ENCODE assay signal across 8 cellular contexts in genomic region chr12:124517260-124518050, GRCh38. TPM values are rescaled to one million over a fixed set of nuclear protein-coding genes. Genes with fewer than 3 reads are reported as not detected.
DNase-seq lines count a peak whose midpoint lies in the region; ATAC-seq and TF ChIP-seq lines count a peak whose summit lies in the region.

No MANE protein-coding gene starts in this region.

- DNase-seq in DMS 273 treated with DMSO at 0.1 percent for 48 hours (lab: John Stamatoyannopoulos, UW) (peak; percentile 55), NCI-H510A (lab: John Stamatoyannopoulos, UW) (peak; percentile 90), midbrain (lab: John Stamatoyannopoulos, UW) (peak; percentile 82), vagina (ENCODE audit: extremely low spot score in 2 of 2) (no peak), posterior vena cava (ENCODE audit: low spot score) (no peak)

- no peak overlapping the region for H3K4me3 Mint-ChIP-seq in stimulated activated memory B cell treated with anti-CD40 and anti-IgM and Interleukin-4, amounts not matched to agents 10 μg/mL and 1 μg/mL and 100 μg/mL, for 72 hours

- no peak for ATAC-seq in GM18519 (IDR thresholded peaks at IDR 0.05; ENCODE audit: low FRiP score, unreplicated experiment)
- ATAC-seq in stimulated activated memory B cell treated with anti-CD40 and anti-IgM and Interleukin-4, amounts not matched to agents 10 μg/mL and 1 μg/mL and 100 μg/mL, for 72 hours, result no peak

- H3K27ac Mint-ChIP-seq in stimulated activated memory B cell treated with anti-CD40 and anti-IgM and Interleukin-4, amounts not matched to agents 10 μg/mL and 1 μg/mL and 100 μg/mL, for 72 hours, result no peak overlapping the region

- H3K4me1 Mint-ChIP-seq in stimulated activated memory B cell treated with anti-CD40 and anti-IgM and Interleukin-4, amounts not matched to agents 10 μg/mL and 1 μg/mL and 100 μg/mL, for 72 hours, result peaks cover 42% of the 10 kb centered on the region

- H3K27me3 ChIP-seq in ectodermal cell (ENCODE audit: control insufficient read depth, insufficient read depth, low read length, poor library complexity, severe bottlenecking), result no peaks in the 10 kb centered on the region
- H3K27me3 ChIP-seq in vagina, result no peaks in the 10 kb centered on the region

- H3K9me3 ChIP-seq in ectodermal cell (ENCODE audit: control insufficient read depth, low read length) (no peaks in the 10 kb centered on the region), vagina (no peaks in the 10 kb centered on the region)

- WGBS in ectodermal cell, 2 experiments, result 81 to 85% methylated on average over 47 of the region's 47 CpGs

- peaks cover 3% of the 10 kb centered on the region for H3K9me3 Mint-ChIP-seq in stimulated activated memory B cell treated with anti-CD40 and anti-IgM and Interleukin-4, amounts not matched to agents 10 μg/mL and 1 μg/mL and 100 μg/mL, for 72 hours

- H3K27ac ChIP-seq in ectodermal cell (ENCODE audit: insufficient read depth, low read depth, low read length, poor library complexity, severe bottlenecking) (peak overlapping the region; percentile 94), vagina (peak overlapping the region; percentile 96)

- H3K4me1 ChIP-seq in ectodermal cell (ENCODE audit: control insufficient read depth, insufficient read depth, low read length) (peaks cover 38% of the 10 kb centered on the region), vagina (peaks cover 92% of the 10 kb centered on the region)

- H3K27me3 Mint-ChIP-seq in stimulated activated memory B cell treated with anti-CD40 and anti-IgM and Interleukin-4, amounts not matched to agents 10 μg/mL and 1 μg/mL and 100 μg/mL, for 72 hours, result no peaks in the 10 kb centered on the region

- no peaks in the 10 kb centered on the region for H3K36me3 ChIP-seq in ectodermal cell (ENCODE audit: control insufficient read depth, insufficient read depth, low read length)
- H3K36me3 ChIP-seq in vagina, result no peaks in the 10 kb centered on the region

- no peak overlapping the region for H3K4me3 ChIP-seq in ectodermal cell (ENCODE audit: insufficient read depth, low read depth, low read length)
- peak overlapping the region; percentile 43 to 52 for H3K4me3 ChIP-seq in vagina

- peaks cover 26% of the 10 kb centered on the region for H3K36me3 Mint-ChIP-seq in stimulated activated memory B cell treated with anti-CD40 and anti-IgM and Interleukin-4, amounts not matched to agents 10 μg/mL and 1 μg/mL and 100 μg/mL, for 72 hours

- TF ChIP-seq POLR2A in vagina (IDR thresholded peaks at IDR 0.05), result no peak

- no peak for TF ChIP-seq CTCF in vagina (IDR thresholded peaks at IDR 0.05)

- intact Hi-C loops in vagina (cut with DNase I), result loop anchor here (5.0 kb wide), 1 partner anchor 50 kb away; the partner anchor contains the start of gene NCOR2
- intact Hi-C loops in posterior vena cava (cut with DNase I), result loop anchor here in 1 of 2 donors (5.0 kb wide), 2 partner anchors 50 to 60 kb away; partner anchors contain the start of gene NCOR2

RNA-seq across cellular contexts. Expression of gene NCOR2, which starts 50.0 kb away (rescaled TPM):
- polyA plus RNA-seq in ectodermal cell (2013, experiment 1 of 4), result 119 TPM
- 111 TPM for polyA plus RNA-seq in ectodermal cell (2013, experiment 2 of 4)
- polyA plus RNA-seq in ectodermal cell (2013, experiment 3 of 4), result 112 TPM
- 113 TPM for polyA plus RNA-seq in ectodermal cell (2013, experiment 4 of 4)
- total RNA-seq in vagina, result 120 TPM
- 100 to 1,000 TPM; 210 to 279 TPM for total RNA-seq in posterior vena cava

Comparison
In these comparisons a context has a peak if more than half of its experiments do, and no peak if none do; other contexts are left out.
1. DNase-seq: peak in DMS 273 treated with DMSO at 0.1 percent for 48 hours (single experiment), NCI-H510A (single experiment) and midbrain (single experiment); none in vagina (0 of 2) and posterior vena cava (single experiment).